ENCODE assay signal across 22 cellular contexts in genomic region chr3:159126261-159127020, GRCh38. TPM values are rescaled to one million over a fixed set of nuclear protein-coding genes. Genes with fewer than 3 reads are reported as not detected.
A peak's percentile ranks its signal among the peaks of the same experiment; 100 is the strongest.
DNase-seq lines count a peak whose midpoint lies in the region; ATAC-seq, FAIRE-seq and TF ChIP-seq lines count a peak whose summit lies in the region.
"Had no signal": no experiment of that assay in that cellular context is flagged by ENCODE, and none has a peak within 500 bp of the region (broad histone marks: within the 10 kb centered on the region; RNA-seq: fewer than 3 reads in every experiment).

No MANE protein-coding gene starts in this region.

- H4K20me1 ChIP-seq in PC-3 (ENCODE audit: low read length) (no peaks in the 10 kb centered on the region), Karpas-422 (ENCODE audit: insufficient read depth, low read depth, low read length) (no peaks in the 10 kb centered on the region)

- TF ChIP-seq CTCF in PC-3 (conservative IDR thresholded peaks at IDR 0.05; ENCODE audit: low read depth, low read length) = no peak
- TF ChIP-seq CTCF in fibroblast of mammary gland (conservative IDR thresholded peaks at IDR 0.05; ENCODE audit: control insufficient read depth, insufficient read depth, low read depth, low read length) = no peak
- TF ChIP-seq CTCF in pancreas (IDR thresholded peaks at IDR 0.05) = no peak
- TF ChIP-seq CTCF in BE2C (IDR thresholded peaks at IDR 0.05; ENCODE audit: low read depth, low read length) = no peak

- POLR2A ChIA-PET in PC-3 (lab: Charles Lee; ENCODE audit: unreplicated experiment) = interaction anchor here (0.6 kb wide), 1 partner anchor 821 kb away, joined by 3 read pairs; no protein-coding TSS in a partner anchor

- no peaks in the 10 kb centered on the region for H3F3A ChIP-seq in PC-3 (ENCODE audit: low read length, unreplicated experiment)

- H3K27ac ChIP-seq in PC-3 (ENCODE audit: low read length) (no peak overlapping the region), pancreas (no peak overlapping the region), Karpas-422 (ENCODE audit: low read length) (no peak overlapping the region)
- H3K27ac ChIP-seq: SJSA1, spleen, tibial artery had no signal

- no peak overlapping the region for H3K4me2 ChIP-seq in PC-3 (ENCODE audit: low read length)
- H3K4me2 ChIP-seq in Karpas-422 (ENCODE audit: low read depth, low read length, poor library complexity, severe bottlenecking) = no peak overlapping the region

- intact Hi-C loops in PC-3 (cut with micrococcal nuclease) = no loop called here
- intact Hi-C loops in pancreas (cut with DNase I) = no loop called here

- H3K4me3 ChIP-seq in PC-3 (ENCODE audit: low read length) (no peak overlapping the region), fibroblast of mammary gland (ENCODE audit: control insufficient read depth, low read depth, low read length) (no peak overlapping the region), pancreas (no peak overlapping the region), Karpas-422 (ENCODE audit: low read length) (no peak overlapping the region), BE2C (ENCODE audit: low read depth, low read length) (no peak overlapping the region)
- H3K4me3 ChIP-seq: SJSA1, spleen, tibial artery had no signal

- peaks cover 23% of the 10 kb centered on the region for H3K4me1 ChIP-seq in PC-3 (ENCODE audit: insufficient read depth, low read length)
- no peaks in the 10 kb centered on the region for H3K4me1 ChIP-seq in pancreas
- no peaks in the 10 kb centered on the region for H3K4me1 ChIP-seq in Karpas-422 (ENCODE audit: low read length)
- H3K4me1 ChIP-seq in BE2C = no peaks in the 10 kb centered on the region
- H3K4me1 ChIP-seq: SJSA1, spleen, tibial artery had no signal

- peaks cover 10% of the 10 kb centered on the region; the same call in 1 of the 2 replicates for H3K79me2 ChIP-seq in PC-3 (ENCODE audit: low read length)
- no peaks in the 10 kb centered on the region for H3K79me2 ChIP-seq in Karpas-422 (ENCODE audit: low read length)

- H3K9me2 ChIP-seq in PC-3 (replicated peaks; ENCODE audit: low read length) = no peaks in the 10 kb centered on the region
- no peaks in the 10 kb centered on the region for H3K9me2 ChIP-seq in Karpas-422 (replicated peaks; ENCODE audit: insufficient read depth, low read length)

- H3K9me3 ChIP-seq in PC-3 (ENCODE audit: low read length) = no peaks in the 10 kb centered on the region
- no peaks in the 10 kb centered on the region for H3K9me3 ChIP-seq in pancreas
- no peaks in the 10 kb centered on the region for H3K9me3 ChIP-seq in Karpas-422 (ENCODE audit: low read length)
- H3K9me3 ChIP-seq in BE2C = no peaks in the 10 kb centered on the region
- H3K9me3 ChIP-seq: SJSA1, spleen, tibial artery had no signal

- H2AFZ ChIP-seq in PC-3 (ENCODE audit: low read length) (no peak overlapping the region), Karpas-422 (ENCODE audit: low read length) (no peak overlapping the region)

- H3K27me3 ChIP-seq in PC-3 (ENCODE audit: low read length) (no peaks in the 10 kb centered on the region), pancreas (no peaks in the 10 kb centered on the region), Karpas-422 (ENCODE audit: low read length) (no peaks in the 10 kb centered on the region), BE2C (no peaks in the 10 kb centered on the region)
- H3K27me3 ChIP-seq: SJSA1, spleen, tibial artery had no signal

- H3K36me3 ChIP-seq in PC-3 (ENCODE audit: low read depth, low read length) (no peaks in the 10 kb centered on the region), pancreas (no peaks in the 10 kb centered on the region), Karpas-422 (ENCODE audit: insufficient read depth, low read length) (no peaks in the 10 kb centered on the region), BE2C (no peaks in the 10 kb centered on the region)
- H3K36me3 ChIP-seq: SJSA1, spleen, tibial artery had no signal

- no peak for FAIRE-seq in pancreas (lab: Jason Lieb, UNC)
- FAIRE-seq: GM18507 had no signal

- no peak overlapping the region for H3K9ac ChIP-seq in PC-3 (ENCODE audit: low read length)
- H3K9ac ChIP-seq in Karpas-422 (ENCODE audit: low read length) = no peak overlapping the region

- CTCF ChIA-PET in PC-3 (lab: Charles Lee) = interaction anchor here (0.5 kb wide), 1 partner anchor 126 kb away, joined by 3 read pairs; no protein-coding TSS in a partner anchor

- BruUV-seq in PC-3 (replicated peaks; lab: Mats Ljungman, UMichigan) = no TSS peak

- DNase-seq in EH (ENCODE audit: low read depth) = peak; percentile 80
- DNase-seq in PC-3 = peak; percentile 38
- peak; percentile 75 for DNase-seq in fibroblast of mammary gland (ENCODE audit: low read depth)
- peak in 1 of 6 donors; percentile 19 for DNase-seq in pancreas
- DNase-seq in Karpas-422 = no peak
- no peak for DNase-seq in BE2C
- no peak for DNase-seq in GM19240 (ENCODE audit: insufficient read length, low spot score)
- DNase-seq in activated effector memory CD4-positive, alpha-beta T cell treated with anti-CD3 and anti-CD28 coated beads, Interleukin-2, amount 50 U/mL, for 16 hours = no peak
- DNase-seq: activated CD4-positive, alpha-beta T cell treated with anti-CD3 and anti-CD28 coated beads for 1 hour; activated CD8-positive, alpha-beta memory T cell treated with anti-CD3 and anti-CD28 coated beads, Interleukin-2, amount 10 ng/mL, durations not matched to agents 7 days and 5 days; activated gamma-delta T cell; amygdala; C1 segment of cervical spinal cord; DMS153; naive thymus-derived CD8-positive, alpha-beta T cell; NCI-H2107; NCI-H524 treated with DMSO at 0.1 percent for 48 hours; posterior cingulate gyrus; spleen; tibial artery had no signal

- 33% methylated on average over 5 of the region's 5 CpGs for WGBS in pancreas, 2 donors

- ATAC-seq in PC-3 = 0 out of 2 replicates have a peak, but pooled peaks have one; percentile 26
- ATAC-seq in pancreas = peak in 3 of 4 donors; percentile 39 to 70 (median 57)
- ATAC-seq: activated CD8-positive, alpha-beta memory T cell treated with anti-CD3 and anti-CD28 coated beads, Interleukin-2, amount 10 ng/mL, durations not matched to agents 7 days and 5 days; naive thymus-derived CD8-positive, alpha-beta T cell had no signal

RNA-seq across cellular contexts. Expression of gene IQCJ, which starts 57.3 kb away (rescaled TPM):
- total RNA-seq in PC-3 (2014; rRNA removed) (17.5 and 20.1 TPM in 2 replicates), pancreas (not detected)
- polyA plus RNA-seq in pancreas = not detected
- 0.29 TPM in 1 of 2 replicates, not detected in the other for total RNA-seq in Karpas-422 (2014; rRNA removed; shearing (Covaris generic); ENCODE audit: low replicate concordance)
- not detected for polyA plus RNA-seq in BE2C (2012; ENCODE audit: insufficient read depth, insufficient read length, low read depth)
- total RNA-seq: activated CD8-positive, alpha-beta memory T cell treated with anti-CD3 and anti-CD28 coated beads, Interleukin-2, amount 10 ng/mL, durations not matched to agents 7 days and 5 days; naive thymus-derived CD8-positive, alpha-beta T cell; SJSA1; spleen had no signal
- polyA plus RNA-seq: naive thymus-derived CD8-positive, alpha-beta T cell; spleen had no signal

Comparison
In these comparisons a context has a peak if more than half of its experiments do, and no peak if none do; other contexts are left out.
1. DNase-seq: peak in EH (single experiment), PC-3 (single experiment) and fibroblast of mammary gland (single experiment); none in Karpas-422 (single experiment), BE2C (single experiment), GM19240 (single experiment) and activated effector memory CD4-positive, alpha-beta T cell treated with anti-CD3 and anti-CD28 coated beads, Interleukin-2, amount 50 U/mL, for 16 hours (single experiment).
2. RNA of gene IQCJ, which starts 57.3 kb away (total RNA-seq): 17.5 to 20.1 TPM in PC-3; 0.29 TPM in Karpas-422 and not detected in pancreas; every median in the first group is over 10 times any median in the second.